In the genomic region with DNA sequence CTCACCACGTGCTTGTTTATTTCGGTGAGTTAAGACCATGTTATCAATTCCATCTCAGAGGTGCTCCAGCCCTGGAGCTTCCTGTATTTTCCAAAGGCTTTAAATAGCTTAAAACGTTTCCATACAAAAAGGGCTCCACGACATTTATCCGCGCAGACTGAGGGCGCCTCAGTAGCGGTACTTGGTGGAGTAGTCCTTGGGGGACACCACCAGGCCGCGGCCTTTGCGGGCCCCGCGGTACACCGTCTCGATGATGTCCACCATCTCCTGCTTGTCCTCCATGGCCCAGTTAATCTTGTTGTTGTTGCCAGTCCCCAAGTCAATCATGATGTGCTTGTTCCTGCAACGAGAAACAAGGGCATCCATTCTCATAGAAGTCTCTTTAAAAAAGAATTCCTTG, we compare ENCODE assay signal across 33 cellular contexts.
"Had no signal": no experiment of that assay in that cellular context is flagged by ENCODE, and none has a peak within 500 bp of the region (broad histone marks: within the 10 kb centered on the region; RNA-seq: fewer than 3 reads in every experiment).

No MANE protein-coding gene starts in this region.

- H3K9me3 ChIP-seq: adrenal gland, breast epithelium, esophagus muscularis mucosa, gastrocnemius medialis, heart left ventricle had no signal

- H3K4me1 Mint-ChIP-seq: WTC11 had no signal

- H3K4me3 Mint-ChIP-seq: activated CD4-positive, alpha-beta memory T cell treated with anti-CD3 and anti-CD28 coated beads, Interleukin-2, amount 10 ng/mL, durations not matched to agents 7 days and 5 days; activated CD4-positive, alpha-beta T cell treated with anti-CD3 and anti-CD28 coated beads, Interleukin-2, amount 10 ng/mL, durations not matched to agents 7 days and 5 days; activated naive CD4-positive, alpha-beta T cell treated with anti-CD3 and anti-CD28 coated beads, Interleukin-2, amount 50 U/mL, for 24 hours; activated naive CD8-positive, alpha-beta T cell treated with anti-CD3 and anti-CD28 coated beads for 36 hours; activated naive CD8-positive, alpha-beta T cell treated with anti-CD3 and anti-CD28 coated beads, Interleukin-2, amount 50 U/mL, for 24 hours; activated T-cell treated with anti-CD3 and anti-CD28 coated beads, Interleukin-2, amount 50 U/mL, for 24 hours; activated T-cell treated with anti-CD3 and anti-CD28 coated beads, Interleukin-2, amount 50 U/mL, for 72 hours; brain; dendritic cell treated with granulocyte-macrophage colony-stimulating factor and Interleukin-4, amounts not matched to agents 40 ng/mL and 50 ng/mL, for 4 days; WTC11 had no signal

- H3K27me3 ChIP-seq: adrenal gland, breast epithelium, cardiac muscle cell, dorsolateral prefrontal cortex, esophagus muscularis mucosa, foreskin keratinocyte, gastrocnemius medialis, heart left ventricle had no signal

- ATAC-seq: activated naive CD8-positive, alpha-beta T cell treated with anti-CD3 and anti-CD28 coated beads, Interleukin-2, amount 50 U/mL, for 24 hours; activated T-cell treated with anti-CD3 and anti-CD28 coated beads, Interleukin-2, amount 50 U/mL, for 72 hours; foreskin keratinocyte; gastrocnemius medialis; heart left ventricle; WTC11 had no signal

- H3K27ac ChIP-seq: adrenal gland, breast epithelium, cardiac muscle cell, coronary artery, esophagus muscularis mucosa, foreskin keratinocyte, gastrocnemius medialis, heart left ventricle had no signal

- DNase-seq: activated CD4-positive, alpha-beta memory T cell treated with anti-CD3 and anti-CD28 coated beads, Interleukin-2, amount 10 ng/mL, durations not matched to agents 7 days and 5 days; activated CD4-positive, alpha-beta T cell treated with anti-CD3 and anti-CD28 coated beads for 1 hour; activated CD4-positive, alpha-beta T cell treated with anti-CD3 and anti-CD28 coated beads for 4 hours; activated CD4-positive, alpha-beta T cell treated with anti-CD3 and anti-CD28 coated beads, Interleukin-2, amount 10 ng/mL, durations not matched to agents 7 days and 5 days; activated CD4-positive, alpha-beta T cell treated with anti-CD3 and anti-CD28 coated beads, Interleukin-2, amount 50 U/mL, for 4 hours; activated CD8-positive, alpha-beta memory T cell treated with anti-CD3 and anti-CD28 coated beads, Interleukin-2, amount 50 U/mL, for 48 hours; activated gamma-delta T cell; activated naive CD4-positive, alpha-beta T cell; activated naive CD8-positive, alpha-beta T cell treated with anti-CD3 and anti-CD28 coated beads for 36 hours; activated naive CD8-positive, alpha-beta T cell treated with anti-CD3 and anti-CD28 coated beads, Interleukin-2, amount 50 U/mL, for 24 hours; activated T-cell treated with anti-CD3 and anti-CD28 coated beads for 4 hours; activated T-cell treated with anti-CD3 and anti-CD28 coated beads, Interleukin-2, amount 50 U/mL, for 24 hours; activated T-cell treated with anti-CD3 and anti-CD28 coated beads, Interleukin-2, amount 50 U/mL, for 72 hours; amygdala; aorta; central memory CD4-positive, alpha-beta T cell; cerebellar nuclear complex; effector memory CD4-positive, alpha-beta T cell; foreskin keratinocyte; gastrocnemius medialis; glutamatergic neuron; heart left ventricle; T-helper 2 cell had no signal

- H3K4me1 ChIP-seq: adrenal gland, breast epithelium, foreskin keratinocyte had no signal

- H3K9me3 Mint-ChIP-seq: activated CD4-positive, alpha-beta memory T cell treated with anti-CD3 and anti-CD28 coated beads, Interleukin-2, amount 10 ng/mL, durations not matched to agents 7 days and 5 days; activated CD4-positive, alpha-beta T cell treated with anti-CD3 and anti-CD28 coated beads, Interleukin-2, amount 10 ng/mL, durations not matched to agents 7 days and 5 days; activated naive CD4-positive, alpha-beta T cell treated with anti-CD3 and anti-CD28 coated beads, Interleukin-2, amount 50 U/mL, for 24 hours; activated naive CD8-positive, alpha-beta T cell treated with anti-CD3 and anti-CD28 coated beads for 36 hours; activated naive CD8-positive, alpha-beta T cell treated with anti-CD3 and anti-CD28 coated beads, Interleukin-2, amount 50 U/mL, for 24 hours; activated T-cell treated with anti-CD3 and anti-CD28 coated beads, Interleukin-2, amount 50 U/mL, for 24 hours; activated T-cell treated with anti-CD3 and anti-CD28 coated beads, Interleukin-2, amount 50 U/mL, for 72 hours; brain; dendritic cell treated with granulocyte-macrophage colony-stimulating factor and Interleukin-4, amounts not matched to agents 40 ng/mL and 50 ng/mL, for 4 days; WTC11 had no signal

- H3K27ac Mint-ChIP-seq: activated CD4-positive, alpha-beta memory T cell treated with anti-CD3 and anti-CD28 coated beads, Interleukin-2, amount 10 ng/mL, durations not matched to agents 7 days and 5 days; activated CD4-positive, alpha-beta T cell treated with anti-CD3 and anti-CD28 coated beads, Interleukin-2, amount 10 ng/mL, durations not matched to agents 7 days and 5 days; activated naive CD4-positive, alpha-beta T cell treated with anti-CD3 and anti-CD28 coated beads, Interleukin-2, amount 50 U/mL, for 24 hours; activated naive CD8-positive, alpha-beta T cell treated with anti-CD3 and anti-CD28 coated beads for 36 hours; activated naive CD8-positive, alpha-beta T cell treated with anti-CD3 and anti-CD28 coated beads, Interleukin-2, amount 50 U/mL, for 24 hours; activated T-cell treated with anti-CD3 and anti-CD28 coated beads, Interleukin-2, amount 50 U/mL, for 72 hours; dendritic cell treated with granulocyte-macrophage colony-stimulating factor and Interleukin-4, amounts not matched to agents 40 ng/mL and 50 ng/mL, for 4 days; WTC11 had no signal

- H3K27me3 Mint-ChIP-seq: activated CD4-positive, alpha-beta memory T cell treated with anti-CD3 and anti-CD28 coated beads, Interleukin-2, amount 10 ng/mL, durations not matched to agents 7 days and 5 days; activated CD4-positive, alpha-beta T cell treated with anti-CD3 and anti-CD28 coated beads, Interleukin-2, amount 10 ng/mL, durations not matched to agents 7 days and 5 days; activated naive CD4-positive, alpha-beta T cell treated with anti-CD3 and anti-CD28 coated beads, Interleukin-2, amount 50 U/mL, for 24 hours; activated naive CD8-positive, alpha-beta T cell treated with anti-CD3 and anti-CD28 coated beads for 36 hours; activated naive CD8-positive, alpha-beta T cell treated with anti-CD3 and anti-CD28 coated beads, Interleukin-2, amount 50 U/mL, for 24 hours; activated T-cell treated with anti-CD3 and anti-CD28 coated beads, Interleukin-2, amount 50 U/mL, for 24 hours; dendritic cell treated with granulocyte-macrophage colony-stimulating factor and Interleukin-4, amounts not matched to agents 40 ng/mL and 50 ng/mL, for 4 days had no signal

- H3K4me3 ChIP-seq: adrenal gland, breast epithelium, cardiac muscle cell, coronary artery, dorsolateral prefrontal cortex, esophagus muscularis mucosa, gastrocnemius medialis, heart left ventricle had no signal
